Comparison of ENCODE assay signal across 21 cellular contexts in the genomic region with DNA sequence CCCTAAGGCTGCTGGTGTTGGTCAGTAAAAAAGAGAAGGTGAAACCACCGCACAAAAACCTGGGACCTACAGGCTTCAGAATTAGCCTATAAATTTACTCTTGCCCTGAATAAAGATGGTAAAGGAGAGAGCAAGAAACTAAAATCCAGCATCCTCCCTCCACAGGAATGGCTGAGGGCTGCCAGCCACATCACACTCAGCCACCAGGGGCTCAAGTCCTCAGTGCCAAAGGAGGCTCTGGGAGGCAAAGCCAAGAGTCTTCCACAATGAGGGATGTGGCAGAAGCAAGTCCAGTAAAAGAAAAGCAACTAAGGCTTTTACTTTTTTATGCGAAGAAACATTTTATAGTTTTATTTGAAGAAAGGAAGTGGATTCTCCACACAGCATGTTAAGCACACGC.
DNase-seq lines count a peak whose midpoint lies in the region; ATAC-seq and TF ChIP-seq lines count a peak whose summit lies in the region.
"Had no signal": no experiment of that assay in that cellular context is flagged by ENCODE, and none has a peak within 500 bp of the region (broad histone marks: within the 10 kb centered on the region; RNA-seq: fewer than 3 reads in every experiment).

No MANE protein-coding gene starts in this region.

- no peak overlapping the region for H3K9ac ChIP-seq in HCT116 (ENCODE audit: low read length)

- H3K27ac ChIP-seq in HCT116 (ENCODE audit: low read depth, low read length) (no peak overlapping the region), VCaP (no peak overlapping the region)
- H3K27ac ChIP-seq: HL-60, WERI-Rb-1 had no signal

- no peak overlapping the region for H3K4me2 ChIP-seq in HCT116 (ENCODE audit: low read length)

- H3K9me3 ChIP-seq in HCT116 (ENCODE audit: control insufficient read depth in 1 of 2, insufficient read depth in 1 of 2, low read depth in 1 of 2, low read length in 2 of 2) = no peaks in the 10 kb centered on the region

- H3K79me2 ChIP-seq in HCT116 (ENCODE audit: insufficient read depth, low read length) = no peaks in the 10 kb centered on the region

- intact Hi-C loops in HCT116 (cut with micrococcal nuclease) = no loop called here

- no peaks in the 10 kb centered on the region for H3K4me1 ChIP-seq in HCT116 (ENCODE audit: control insufficient read depth in 1 of 2, insufficient read depth in 2 of 2, low read length in 2 of 2)

- TF ChIP-seq CTCF in HCT116 (IDR thresholded peaks at IDR 0.05 in 2 of 3, conservative IDR thresholded peaks at IDR 0.05 in 1 of 3; ENCODE audit: borderline replicate concordance in 1 of 3, insufficient read depth in 1 of 3, low read depth in 2 of 3, low read length in 2 of 3) (peak in 2 of 3 experiments; percentile 42 to 43; a peak in 4 of 6 replicates), VCaP (conservative IDR thresholded peaks at IDR 0.05) (peak; percentile 57), fibroblast of the aortic adventitia (IDR thresholded peaks at IDR 0.05; ENCODE audit: insufficient read depth, low read length) (peak; percentile 28), osteocyte (IDR thresholded peaks at IDR 0.05) (peak; percentile 24)

- H3K4me1 Mint-ChIP-seq in osteocyte (ENCODE audit: unreplicated experiment) = peaks cover 27% of the 10 kb centered on the region
- H3K4me1 Mint-ChIP-seq in stimulated activated naive CD8-positive, alpha-beta T cell treated with anti-CD3 and anti-CD28 coated beads, Interleukin-15, amount 100 ng/mL, for 72 hours = peaks cover 6% of the 10 kb centered on the region
- H3K4me1 Mint-ChIP-seq: activated naive CD4-positive, alpha-beta T cell treated with anti-CD3 and anti-CD28 coated beads, Interleukin-2, amount 50 U/mL, for 24 hours; natural killer cell had no signal

- H3K9me3 Mint-ChIP-seq in osteocyte (ENCODE audit: unreplicated experiment) = no peaks in the 10 kb centered on the region
- no peaks in the 10 kb centered on the region for H3K9me3 Mint-ChIP-seq in stimulated activated naive CD8-positive, alpha-beta T cell treated with anti-CD3 and anti-CD28 coated beads, Interleukin-15, amount 100 ng/mL, for 72 hours
- H3K9me3 Mint-ChIP-seq: activated naive CD4-positive, alpha-beta T cell treated with anti-CD3 and anti-CD28 coated beads, Interleukin-2, amount 50 U/mL, for 24 hours; activated T-cell treated with anti-CD3 and anti-CD28 coated beads, Interleukin-2, amount 50 U/mL, for 4 hours; natural killer cell; T-helper 1 cell treated with Interleukin-12 subunit alpha and Interleukin-12 subunit beta and Interleukin-4 antibody, amounts not matched to agents 30 μg/mL and 1 μg/mL, for 36 hours had no signal

- no peak for TF ChIP-seq POLR2A in HCT116 (IDR thresholded peaks at IDR 0.05; ENCODE audit: borderline replicate concordance, extremely low read depth, insufficient read depth, insufficient read length)

- no peaks in the 10 kb centered on the region for H3K9me2 ChIP-seq in HCT116 (ENCODE audit: insufficient read depth)

- no peak overlapping the region for H2AFZ ChIP-seq in HCT116 (ENCODE audit: low read depth, low read length, poor library complexity, severe bottlenecking)

- no peak overlapping the region for H3K4me3 ChIP-seq in HCT116 (replicated peaks in 1 of 2; ENCODE audit: low read depth in 1 of 2, low read length in 2 of 2)
- no peak overlapping the region for H3K4me3 ChIP-seq in fibroblast of the aortic adventitia (ENCODE audit: low read depth, low read length)

- no TSS peak for BruUV-seq in HCT116 (replicated peaks; lab: Mats Ljungman, UMichigan)

- H3K27ac Mint-ChIP-seq in osteocyte (ENCODE audit: unreplicated experiment) = no peak overlapping the region
- H3K27ac Mint-ChIP-seq in stimulated activated naive CD8-positive, alpha-beta T cell treated with anti-CD3 and anti-CD28 coated beads, Interleukin-15, amount 100 ng/mL, for 72 hours = no peak overlapping the region
- H3K27ac Mint-ChIP-seq: activated CD8-positive, alpha-beta T cell treated with anti-CD3 and anti-CD28 coated beads, Interleukin-2, amount 10 ng/mL, durations not matched to agents 7 days and 5 days; activated naive CD4-positive, alpha-beta T cell treated with anti-CD3 and anti-CD28 coated beads, Interleukin-2, amount 50 U/mL, for 24 hours; natural killer cell; T-helper 1 cell treated with Interleukin-12 subunit alpha and Interleukin-12 subunit beta and Interleukin-4 antibody, amounts not matched to agents 30 μg/mL and 1 μg/mL, for 36 hours had no signal

- no peaks in the 10 kb centered on the region for H3K27me3 Mint-ChIP-seq in osteocyte (ENCODE audit: unreplicated experiment)
- H3K27me3 Mint-ChIP-seq in stimulated activated naive CD8-positive, alpha-beta T cell treated with anti-CD3 and anti-CD28 coated beads, Interleukin-15, amount 100 ng/mL, for 72 hours = peaks cover 29% of the 10 kb centered on the region
- H3K27me3 Mint-ChIP-seq: activated naive CD4-positive, alpha-beta T cell treated with anti-CD3 and anti-CD28 coated beads, Interleukin-2, amount 50 U/mL, for 24 hours had no signal

- TF ChIP-seq RAD21 in HCT116 (IDR thresholded peaks at IDR 0.05; ENCODE audit: low read depth) = no peak

- peak; percentile 76 for ATAC-seq in HCT116
- no peak for ATAC-seq in stimulated activated naive CD8-positive, alpha-beta T cell treated with anti-CD3 and anti-CD28 coated beads, Interleukin-15, amount 100 ng/mL, for 72 hours
- ATAC-seq: activated CD8-positive, alpha-beta T cell treated with anti-CD3 and anti-CD28 coated beads, Interleukin-2, amount 10 ng/mL, durations not matched to agents 7 days and 5 days; activated T-cell treated with anti-CD3 and anti-CD28 coated beads, Interleukin-2, amount 50 U/mL, for 4 hours; natural killer cell had no signal

- no peaks in the 10 kb centered on the region for H4K20me1 ChIP-seq in HCT116 (ENCODE audit: insufficient read depth)

- RAD21 ChIA-PET in HCT116 (lab: Charles Lee; ENCODE audit: low non-redundant PET in 1 of 2, low total read pairs in 2 of 2, uncharacterized antibody in 2 of 2, unreplicated experiment in 2 of 2) = no interaction called here

- no peaks in the 10 kb centered on the region for H3K36me3 Mint-ChIP-seq in osteocyte (ENCODE audit: unreplicated experiment)
- H3K36me3 Mint-ChIP-seq: activated naive CD4-positive, alpha-beta T cell treated with anti-CD3 and anti-CD28 coated beads, Interleukin-2, amount 50 U/mL, for 24 hours; natural killer cell had no signal

- no peak overlapping the region for H3K4me3 Mint-ChIP-seq in osteocyte (ENCODE audit: unreplicated experiment)
- H3K4me3 Mint-ChIP-seq in stimulated activated naive CD8-positive, alpha-beta T cell treated with anti-CD3 and anti-CD28 coated beads, Interleukin-15, amount 100 ng/mL, for 72 hours = no peak overlapping the region
- H3K4me3 Mint-ChIP-seq: activated CD8-positive, alpha-beta T cell treated with anti-CD3 and anti-CD28 coated beads, Interleukin-2, amount 10 ng/mL, durations not matched to agents 7 days and 5 days; activated naive CD4-positive, alpha-beta T cell treated with anti-CD3 and anti-CD28 coated beads, Interleukin-2, amount 50 U/mL, for 24 hours; activated T-cell treated with anti-CD3 and anti-CD28 coated beads, Interleukin-2, amount 50 U/mL, for 4 hours; natural killer cell; T-helper 1 cell treated with Interleukin-12 subunit alpha and Interleukin-12 subunit beta and Interleukin-4 antibody, amounts not matched to agents 30 μg/mL and 1 μg/mL, for 36 hours had no signal

- H3K27me3 ChIP-seq in HCT116 (ENCODE audit: insufficient read depth, low read length) = peaks cover 9% of the 10 kb centered on the region; the same call in 1 of the 2 replicates

- no peaks in the 10 kb centered on the region for H3K36me3 ChIP-seq in HCT116 (ENCODE audit: control insufficient read depth in 1 of 2, insufficient read depth in 2 of 2, low read length in 2 of 2)
- H3K36me3 ChIP-seq: WERI-Rb-1 had no signal

- POLR2A ChIA-PET in HCT116 (lab: Charles Lee) = no interaction called here

- no peak for DNase-seq in HCT116 (ENCODE audit: low read depth, low spot score)
- no peak for DNase-seq in fibroblast of the aortic adventitia (ENCODE audit: low read depth)
- no peak for DNase-seq in osteocyte (ENCODE audit: extremely low spot score, unreplicated experiment)
- no peak for DNase-seq in stimulated activated CD8-positive, alpha-beta memory T cell treated with anti-CD3 and anti-CD28 coated beads, Interleukin-4, amount 100 ng/mL, for 48 hours
- no peak for DNase-seq in stimulated activated naive CD8-positive, alpha-beta T cell treated with anti-CD3 and anti-CD28 coated beads, Interleukin-15, amount 100 ng/mL, for 72 hours
- no peak for DNase-seq in GM19238 (ENCODE audit: insufficient read length, low spot score)
- DNase-seq in stimulated activated CD4-positive, alpha-beta T cell treated with anti-CD3 and anti-CD28 coated beads, Interleukin-15, amount 100 ng/mL, for 24 hours = no peak
- DNase-seq: activated CD8-positive, alpha-beta T cell treated with anti-CD3 and anti-CD28 coated beads, Interleukin-2, amount 10 ng/mL, durations not matched to agents 7 days and 5 days; activated T-cell treated with anti-CD3 and anti-CD28 coated beads, Interleukin-2, amount 50 U/mL, for 4 hours; GDM1; head of caudate nucleus; mesenchymal stem cell; natural killer cell; NCI-H2107; NCI-H526; SHP77 treated with DMSO at 0.1 percent for 48 hours; WERI-Rb-1 had no signal

- CTCF ChIA-PET in HCT116 (lab: Charles Lee) = no interaction called here

TF ChIP-seq in HCT116, 20 proteins besides CTCF, POLR2A, EP300 and RAD21 (continues in another document):
- no peak for TF ChIP-seq YY1 (IDR thresholded peaks at IDR 0.05; ENCODE audit: extremely low read depth, insufficient replicate concordance, low read depth, low read length)
